Comparison of ENCODE assay signal across 32 cellular contexts in the genomic region with DNA sequence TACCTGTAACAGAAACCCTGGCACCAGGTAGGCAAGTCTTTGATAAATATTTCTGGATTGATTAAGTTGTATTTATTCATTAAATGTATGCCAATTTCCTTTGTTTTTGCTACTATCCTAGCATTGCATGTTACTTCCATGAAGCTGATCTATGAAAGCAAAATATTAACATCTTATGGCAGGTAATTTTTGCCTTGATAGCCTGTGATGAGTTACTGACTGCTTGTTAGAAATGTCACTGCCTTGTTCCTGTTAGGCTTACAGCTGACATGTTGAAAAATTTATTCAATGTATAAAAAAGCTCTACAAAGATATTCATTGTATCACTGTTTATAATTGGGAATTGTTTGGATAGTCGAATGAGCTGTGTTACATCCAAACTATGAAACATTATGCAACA.
A peak's percentile ranks its signal among the peaks of the same experiment; 100 is the strongest.
DNase-seq lines count a peak whose midpoint lies in the region; FAIRE-seq and TF ChIP-seq lines count a peak whose summit lies in the region.
"Had no signal": no experiment of that assay in that cellular context is flagged by ENCODE, and none has a peak within 500 bp of the region (broad histone marks: within the 10 kb centered on the region; RNA-seq: fewer than 3 reads in every experiment).

No MANE protein-coding gene starts in this region.

- H3K36me3 ChIP-seq in neural cell (ENCODE audit: insufficient read depth, low read length), result no peaks in the 10 kb centered on the region
- H3K36me3 ChIP-seq in vagina, result no peaks in the 10 kb centered on the region
- H3K36me3 ChIP-seq: BE2C; BLaER1; BLaER1 treated with 17β-estradiol and CSF1 and Interleukin-3, amounts not matched to agents 10 nM and 100 nM had no signal

- H3F3A ChIP-seq in neural cell (ENCODE audit: insufficient read depth, low read length, poor library complexity, severe bottlenecking), result no peaks in the 10 kb centered on the region

- no peak overlapping the region for H2AFZ ChIP-seq in neural cell (ENCODE audit: low read depth, low read length)

- peak; percentile 15 for TF ChIP-seq RAD21 in neural cell (conservative IDR thresholded peaks at IDR 0.05)

- H3K27ac ChIP-seq in neural cell (ENCODE audit: low read length) (peak overlapping the region; percentile 81), substantia nigra (ENCODE audit: low read depth, low read length, poor library complexity, severe bottlenecking) (peak overlapping the region; percentile 11), vagina (no peak overlapping the region)
- H3K27ac ChIP-seq: 22Rv1; A549; BLaER1; BLaER1 treated with 17β-estradiol and CSF1 and Interleukin-3, amounts not matched to agents 10 nM and 100 nM; C4-2B had no signal

- peak overlapping the region; percentile 39 for H3K4me2 ChIP-seq in neural cell (ENCODE audit: low read length)
- H3K4me2 ChIP-seq: A549; BLaER1; BLaER1 treated with 17β-estradiol and CSF1 and Interleukin-3, amounts not matched to agents 10 nM and 100 nM had no signal

- no peak for TF ChIP-seq CTCF in D721Med (IDR thresholded peaks at IDR 0.05; ENCODE audit: insufficient read depth, missing control alignments)
- no peak for TF ChIP-seq CTCF in neural cell (IDR thresholded peaks at IDR 0.05; ENCODE audit: poor library complexity, severe bottlenecking)
- no peak for TF ChIP-seq CTCF in vagina (IDR thresholded peaks at IDR 0.05)

- TF ChIP-seq POLR2A in vagina (IDR thresholded peaks at IDR 0.05), result no peak

- DNase-seq in D721Med (ENCODE audit: insufficient read length, low spot score), result no peak
- no peak for DNase-seq in substantia nigra (lab: John Stamatoyannopoulos, UW)
- no peak for DNase-seq in NCI-H1436 (lab: John Stamatoyannopoulos, UW)
- no peak for DNase-seq in vagina (ENCODE audit: extremely low spot score in 2 of 2)
- DNase-seq in HTR-8/SVneo (ENCODE audit: insufficient read length, low spot score), result no peak
- DNase-seq: 8988T; ACHN; AML-193; BE2C; C1 segment of cervical spinal cord; Caco-2; Calu3; CD4-positive, alpha-beta memory T cell; CD4-positive, alpha-beta T cell; CD4-positive, CD25-positive, alpha-beta regulatory T cell; CD8-positive, alpha-beta memory T cell; CD8-positive, alpha-beta T cell; COR-L47; DMS 273 treated with DMSO at 0.1 percent for 48 hours; DMS153; DMS53; DMS79; DMS79 treated with DMSO at 0.1 percent for 48 hours; DND-41; EL had no signal

- peak; percentile 94 for TF ChIP-seq EP300 in neural cell (conservative IDR thresholded peaks at IDR 0.05; ENCODE audit: poor library complexity, severe bottlenecking)

- H3K9ac ChIP-seq in neural cell (ENCODE audit: low read length), result no peak overlapping the region
- H3K9ac ChIP-seq: BLaER1; BLaER1 treated with 17β-estradiol and CSF1 and Interleukin-3, amounts not matched to agents 10 nM and 100 nM had no signal

- intact Hi-C loops in vagina (cut with DNase I), result no loop called here

- peak overlapping the region; percentile 39 for H3K4me3 ChIP-seq in neural cell (ENCODE audit: low read length)
- H3K4me3 ChIP-seq in vagina, result no peak overlapping the region
- H3K4me3 ChIP-seq: A549; BLaER1; BLaER1 treated with 17β-estradiol and CSF1 and Interleukin-3, amounts not matched to agents 10 nM and 100 nM had no signal

- FAIRE-seq in D721Med (lab: Jason Lieb, UNC) (peak; percentile 46), HTR-8/SVneo (lab: Jason Lieb, UNC) (no peak)
- FAIRE-seq: A204.1, A549 had no signal

- H3K9me3 ChIP-seq in neural cell (ENCODE audit: low read length), result no peaks in the 10 kb centered on the region
- H3K9me3 ChIP-seq in vagina, result no peaks in the 10 kb centered on the region
- H3K9me3 ChIP-seq: A549, BE2C, BLaER1, Caco-2 had no signal

- H4K20me1 ChIP-seq in neural cell (ENCODE audit: insufficient read depth), result no peaks in the 10 kb centered on the region
- H4K20me1 ChIP-seq: BLaER1; BLaER1 treated with 17β-estradiol and CSF1 and Interleukin-3, amounts not matched to agents 10 nM and 100 nM had no signal

- H3K4me1 ChIP-seq in vagina, result no peaks in the 10 kb centered on the region
- H3K4me1 ChIP-seq: BLaER1; BLaER1 treated with 17β-estradiol and CSF1 and Interleukin-3, amounts not matched to agents 10 nM and 100 nM; Caco-2 had no signal

- no peaks in the 10 kb centered on the region for H3K79me2 ChIP-seq in neural cell (replicated peaks; ENCODE audit: insufficient read depth, low read length)

- no peaks in the 10 kb centered on the region for H3K9me2 ChIP-seq in neural cell (ENCODE audit: insufficient read depth, low read length)

- H3K27me3 ChIP-seq in neural cell (ENCODE audit: insufficient read depth, low read depth, low read length), result no peaks in the 10 kb centered on the region
- no peaks in the 10 kb centered on the region for H3K27me3 ChIP-seq in vagina
- H3K27me3 ChIP-seq: BE2C; BLaER1; BLaER1 treated with 17β-estradiol and CSF1 and Interleukin-3, amounts not matched to agents 10 nM and 100 nM had no signal

TF ChIP-seq in neural cell, 6 proteins besides CTCF, POLR2A, EP300 and RAD21:
- peak; percentile 72 for TF ChIP-seq POLR2AphosphoS5 (IDR thresholded peaks at IDR 0.05)
- TF ChIP-seq MXI1 (conservative IDR thresholded peaks at IDR 0.05; ENCODE audit: poor library complexity, severe bottlenecking), result no peak
- TF ChIP-seq EZH2 (IDR thresholded peaks at IDR 0.05; ENCODE audit: borderline replicate concordance, insufficient read depth, low read length, poor library complexity, severe bottlenecking), result no peak
- TF ChIP-seq TAF1 (IDR thresholded peaks at IDR 0.05; ENCODE audit: low read depth), result no peak
